8 cellular contexts compared by ENCODE assay signal in genomic region chr1:40690919-40691537, GRCh38. TPM values are rescaled to one million over a fixed set of nuclear protein-coding genes. Genes with fewer than 3 reads are reported as not detected.
A peak's percentile ranks its signal among the peaks of the same experiment; 100 is the strongest.
DNase-seq lines count a peak whose midpoint lies in the region; ATAC-seq and TF ChIP-seq lines count a peak whose summit lies in the region.

No MANE protein-coding gene starts in this region.

- TF ChIP-seq CTCF in cardiac fibroblast (IDR thresholded peaks at IDR 0.05; ENCODE audit: low read depth, low read length) = no peak

- peak overlapping the region; percentile 79 to 89 for H3K4me3 ChIP-seq in cardiac fibroblast (replicated peaks in 1 of 2; ENCODE audit: low read depth in 2 of 2, low read length in 2 of 2)
- H3K4me3 ChIP-seq in mononuclear cell (ENCODE audit: low read length) = peak overlapping the region; percentile 83

- no peaks in the 10 kb centered on the region for H3K27me3 Mint-ChIP-seq in stimulated activated naive CD8-positive, alpha-beta T cell treated with anti-CD3 and anti-CD28 coated beads, Interleukin-15, Interleukin-2, amounts not matched to agents 100 ng/mL and 50 ng/mL, for 24 hours

- H3K27me3 ChIP-seq in mononuclear cell (ENCODE audit: insufficient read depth, low read length) = no peaks in the 10 kb centered on the region

- no peaks in the 10 kb centered on the region for H3K9me3 Mint-ChIP-seq in stimulated activated naive CD8-positive, alpha-beta T cell treated with anti-CD3 and anti-CD28 coated beads, Interleukin-15, Interleukin-2, amounts not matched to agents 100 ng/mL and 50 ng/mL, for 24 hours

- H3K27ac Mint-ChIP-seq in stimulated activated naive CD8-positive, alpha-beta T cell treated with anti-CD3 and anti-CD28 coated beads, Interleukin-15, Interleukin-2, amounts not matched to agents 100 ng/mL and 50 ng/mL, for 24 hours = peak overlapping the region; percentile 97

- H3K4me3 Mint-ChIP-seq in stimulated activated naive CD8-positive, alpha-beta T cell treated with anti-CD3 and anti-CD28 coated beads, Interleukin-15, Interleukin-2, amounts not matched to agents 100 ng/mL and 50 ng/mL, for 24 hours = peak overlapping the region; percentile 91

- peaks cover 33% of the 10 kb centered on the region for H3K36me3 Mint-ChIP-seq in stimulated activated naive CD8-positive, alpha-beta T cell treated with anti-CD3 and anti-CD28 coated beads, Interleukin-15, Interleukin-2, amounts not matched to agents 100 ng/mL and 50 ng/mL, for 24 hours (ENCODE audit: low read depth)

- H3K4me1 Mint-ChIP-seq in stimulated activated naive CD8-positive, alpha-beta T cell treated with anti-CD3 and anti-CD28 coated beads, Interleukin-15, Interleukin-2, amounts not matched to agents 100 ng/mL and 50 ng/mL, for 24 hours (ENCODE audit: low read depth) = peaks cover 50% of the 10 kb centered on the region

- H3K9me3 ChIP-seq in mononuclear cell (ENCODE audit: low read depth, low read length) = no peaks in the 10 kb centered on the region

- peaks cover 33% of the 10 kb centered on the region for H3K4me1 ChIP-seq in mononuclear cell (ENCODE audit: insufficient read depth, low read length)

- no peak for ATAC-seq in stimulated activated naive CD8-positive, alpha-beta T cell treated with anti-CD3 and anti-CD28 coated beads, Interleukin-15, Interleukin-2, amounts not matched to agents 100 U/mL and 50 U/mL, for 24 hours

- no peak for DNase-seq in stimulated activated naive CD8-positive, alpha-beta T cell treated with anti-CD3 and anti-CD28 coated beads, Interleukin-15, Interleukin-2, amounts not matched to agents 100 U/mL and 50 U/mL, for 24 hours
- DNase-seq in cardiac fibroblast (ENCODE audit: low read depth in 2 of 2) = no peak
- DNase-seq in NCI-H2196 (lab: John Stamatoyannopoulos, UW; ENCODE audit: unreplicated experiment) = no peak
- DNase-seq in T-helper 9 cell = no peak
- no peak for DNase-seq in NCI-H2171 treated with DMSO at 0.1 percent for 48 hours (lab: John Stamatoyannopoulos, UW)
- no peak for DNase-seq in AG08395 (ENCODE audit: low spot score)

RNA-seq across cellular contexts. Expression of gene NFYC, which starts 0.5 kb away (rescaled TPM):
- 19.4 TPM for total RNA-seq in mononuclear cell

RNA-seq across cellular contexts. Expression of gene RIMS3, which starts 25.5 kb away (rescaled TPM):
- total RNA-seq in mononuclear cell = 0.84 TPM
